ENCODE assay signal across 8 cellular contexts in genomic region chr16:1474471-1474795, GRCh38. TPM values are rescaled to one million over a fixed set of nuclear protein-coding genes. Genes with fewer than 3 reads are reported as not detected.
DNase-seq lines count a peak whose midpoint lies in the region; ATAC-seq and TF ChIP-seq lines count a peak whose summit lies in the region.

No MANE protein-coding gene starts in this region.

- H3K4me1 Mint-ChIP-seq in activated CD4-positive, alpha-beta memory T cell treated with anti-CD3 and anti-CD28 coated beads for 36 hours (ENCODE audit: low read depth): peaks cover 34% of the 10 kb centered on the region
- peaks cover 57% of the 10 kb centered on the region for H3K4me1 Mint-ChIP-seq in stimulated activated naive CD8-positive, alpha-beta T cell treated with anti-CD3 and anti-CD28 coated beads, Interleukin-15, amount 100 ng/mL, for 72 hours

- DNase-seq in GM03348 (ENCODE audit: low spot score) (peak; percentile 59), HFF-Myc (ENCODE audit: extremely low read depth, low read depth) (no peak), NCI-H1417 (lab: John Stamatoyannopoulos, UW) (no peak), Kasumi-1 (lab: John Stamatoyannopoulos, UW) (no peak), NCI-H345 treated with DMSO at 0.1 percent for 48 hours (lab: John Stamatoyannopoulos, UW; ENCODE audit: unreplicated experiment) (no peak)
- no peak for DNase-seq in activated CD4-positive, alpha-beta memory T cell treated with anti-CD3 and anti-CD28 coated beads for 36 hours
- no peak for DNase-seq in stimulated activated naive CD8-positive, alpha-beta T cell treated with anti-CD3 and anti-CD28 coated beads, Interleukin-15, amount 100 ng/mL, for 72 hours

- H3K4me1 ChIP-seq in iPS-15b (ENCODE audit: control insufficient read depth, insufficient read depth, low read length): no peaks in the 10 kb centered on the region

- ATAC-seq in stimulated activated naive CD8-positive, alpha-beta T cell treated with anti-CD3 and anti-CD28 coated beads, Interleukin-15, amount 100 ng/mL, for 72 hours: peak; percentile 23

- peak overlapping the region; percentile 73 for H3K9ac ChIP-seq in iPS-15b (ENCODE audit: low read depth, low read length)

- CTCF ChIA-PET in activated CD4-positive, alpha-beta memory T cell treated with anti-CD3 and anti-CD28 coated beads for 36 hours (lab: Charles Lee): no interaction called here

- TF ChIP-seq CTCF in HFF-Myc (IDR thresholded peaks at IDR 0.05; ENCODE audit: low read depth, low read length, missing control alignments): no peak

- H3K27me3 Mint-ChIP-seq in activated CD4-positive, alpha-beta memory T cell treated with anti-CD3 and anti-CD28 coated beads for 36 hours: no peaks in the 10 kb centered on the region
- H3K27me3 Mint-ChIP-seq in stimulated activated naive CD8-positive, alpha-beta T cell treated with anti-CD3 and anti-CD28 coated beads, Interleukin-15, amount 100 ng/mL, for 72 hours: no peaks in the 10 kb centered on the region

- no peaks in the 10 kb centered on the region for H3K9me3 ChIP-seq in iPS-15b (ENCODE audit: control insufficient read depth, insufficient read depth, low read length)

- no peaks in the 10 kb centered on the region for H3K9me3 Mint-ChIP-seq in activated CD4-positive, alpha-beta memory T cell treated with anti-CD3 and anti-CD28 coated beads for 36 hours
- H3K9me3 Mint-ChIP-seq in stimulated activated naive CD8-positive, alpha-beta T cell treated with anti-CD3 and anti-CD28 coated beads, Interleukin-15, amount 100 ng/mL, for 72 hours: no peaks in the 10 kb centered on the region

- POLR2A ChIA-PET in activated CD4-positive, alpha-beta memory T cell treated with anti-CD3 and anti-CD28 coated beads for 36 hours (lab: Charles Lee): no interaction called here

- peak overlapping the region; percentile 82 for H3K4me3 Mint-ChIP-seq in activated CD4-positive, alpha-beta memory T cell treated with anti-CD3 and anti-CD28 coated beads for 36 hours
- H3K4me3 Mint-ChIP-seq in stimulated activated naive CD8-positive, alpha-beta T cell treated with anti-CD3 and anti-CD28 coated beads, Interleukin-15, amount 100 ng/mL, for 72 hours: peak overlapping the region; percentile 74 to 79

- H3K36me3 ChIP-seq in iPS-15b (ENCODE audit: control insufficient read depth, insufficient read depth, low read length): no peaks in the 10 kb centered on the region

- H3K36me3 Mint-ChIP-seq in activated CD4-positive, alpha-beta memory T cell treated with anti-CD3 and anti-CD28 coated beads for 36 hours: peaks cover 1% of the 10 kb centered on the region

- H3K27me3 ChIP-seq in iPS-15b (ENCODE audit: control insufficient read depth, insufficient read depth, low read length): no peaks in the 10 kb centered on the region

- no peak overlapping the region for H3K27ac Mint-ChIP-seq in activated CD4-positive, alpha-beta memory T cell treated with anti-CD3 and anti-CD28 coated beads for 36 hours
- H3K27ac Mint-ChIP-seq in stimulated activated naive CD8-positive, alpha-beta T cell treated with anti-CD3 and anti-CD28 coated beads, Interleukin-15, amount 100 ng/mL, for 72 hours: no peak overlapping the region

- H3K4me3 ChIP-seq in HFF-Myc (replicated peaks; ENCODE audit: low read depth, low read length) (peak overlapping the region; percentile 71), iPS-15b (ENCODE audit: low read depth, low read length) (peak overlapping the region; percentile 76)

- intact Hi-C loops in activated CD4-positive, alpha-beta memory T cell treated with anti-CD3 and anti-CD28 coated beads for 36 hours (cut with micrococcal nuclease): no loop called here

RNA-seq across cellular contexts. Expression of gene CLCN7, which starts 0.4 kb away (rescaled TPM):
- total RNA-seq in activated CD4-positive, alpha-beta memory T cell treated with anti-CD3 and anti-CD28 coated beads for 36 hours: 10 to 100 TPM; 27.1 to 33.6 TPM

RNA-seq across cellular contexts. Expression of gene PTX4, which starts 14.3 kb away (rescaled TPM):
- not detected for total RNA-seq in activated CD4-positive, alpha-beta memory T cell treated with anti-CD3 and anti-CD28 coated beads for 36 hours

RNA-seq across cellular contexts. Expression of gene TELO2, which starts 18.7 kb away (rescaled TPM):
- total RNA-seq in activated CD4-positive, alpha-beta memory T cell treated with anti-CD3 and anti-CD28 coated beads for 36 hours: 10 to 100 TPM; 62.6 to 63.2 TPM

RNA-seq across cellular contexts. Expression of gene CCDC154, which starts 30.1 kb away (rescaled TPM):
- 1 to 10 TPM; 1.5 to 3.0 TPM for total RNA-seq in activated CD4-positive, alpha-beta memory T cell treated with anti-CD3 and anti-CD28 coated beads for 36 hours

RNA-seq across cellular contexts. Expression of gene PERCC1, which starts 43.6 kb away (rescaled TPM):
- not detected for total RNA-seq in activated CD4-positive, alpha-beta memory T cell treated with anti-CD3 and anti-CD28 coated beads for 36 hours
